Comparison of ENCODE assay signal across 23 cellular contexts in the genomic region with DNA sequence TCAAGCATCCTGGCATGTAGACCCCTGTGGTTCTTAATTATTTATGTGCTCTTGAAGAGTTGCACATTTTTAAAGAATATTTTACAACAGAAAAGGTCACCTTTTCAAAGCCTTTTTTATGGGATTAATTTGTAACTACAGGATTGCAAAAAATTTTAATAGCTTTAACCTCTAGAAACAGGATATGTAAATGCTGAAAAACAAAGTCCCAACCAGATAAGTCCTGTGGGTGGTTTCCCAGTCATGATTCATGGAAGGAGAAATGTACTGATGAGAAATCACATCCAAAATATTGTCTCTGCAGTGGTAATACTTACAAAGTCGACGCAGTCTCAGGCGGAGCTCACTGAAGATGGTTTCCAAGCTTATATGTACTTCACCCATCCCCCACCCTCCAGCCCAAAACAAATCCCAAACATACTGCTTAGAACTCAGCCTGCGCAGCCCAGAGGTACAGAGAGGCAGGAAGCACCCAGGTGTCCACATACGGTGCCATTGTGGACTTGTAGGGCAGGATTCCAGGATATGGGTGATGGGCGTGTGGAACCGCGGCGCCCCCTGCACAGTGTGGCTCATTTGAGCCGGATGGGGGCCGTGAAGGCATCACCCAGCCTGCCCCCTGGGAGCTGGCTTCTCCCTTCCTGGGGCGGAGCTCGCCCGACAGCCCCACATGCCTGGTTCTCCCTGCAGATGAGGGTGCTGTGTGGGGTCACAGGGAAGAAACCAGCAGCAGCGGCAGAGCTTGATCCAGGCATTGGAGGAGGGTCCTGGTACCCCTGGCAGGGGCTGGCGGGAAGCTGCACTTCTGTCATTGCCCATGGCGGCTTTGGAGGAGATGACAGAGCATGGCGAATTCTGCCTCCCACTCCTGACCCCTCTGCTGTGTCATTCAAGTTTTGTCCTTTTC.
DNase-seq lines count a peak whose midpoint lies in the region; ATAC-seq and TF ChIP-seq lines count a peak whose summit lies in the region.
"Had no signal": no experiment of that assay in that cellular context is flagged by ENCODE, and none has a peak within 500 bp of the region (broad histone marks: within the 10 kb centered on the region; RNA-seq: fewer than 3 reads in every experiment).

No MANE protein-coding gene starts in this region.

- peaks cover 12% of the 10 kb centered on the region; the same call in 1 of the 2 replicates for H3K36me3 ChIP-seq in SK-N-MC (ENCODE audit: insufficient read depth, low read length)
- peaks cover 28% of the 10 kb centered on the region for H3K36me3 ChIP-seq in suprapubic skin

- TF ChIP-seq EP300 in suprapubic skin (IDR thresholded peaks at IDR 0.05): no peak

- H3K36me3 Mint-ChIP-seq in T-cell: peaks cover 35% of the 10 kb centered on the region
- H3K36me3 Mint-ChIP-seq: natural killer cell had no signal

- TF ChIP-seq CTCF in suprapubic skin (IDR thresholded peaks at IDR 0.05): no peak

- H3K9ac ChIP-seq in SK-N-MC (ENCODE audit: insufficient read length): no peak overlapping the region

- POLR2A ChIA-PET in T-cell (lab: Charles Lee): no interaction called here

- H3K27ac Mint-ChIP-seq in T-cell: no peak overlapping the region
- H3K27ac Mint-ChIP-seq: CD4-positive, alpha-beta memory T cell; IgD-negative memory B cell; stimulated activated naive B cell treated with anti-CD40 and anti-IgM and Interleukin-4, amounts not matched to agents 10 μg/mL and 1 μg/mL and 100 μg/mL, for 72 hours had no signal

- CTCF ChIA-PET in T-cell (lab: Charles Lee): no interaction called here

- no peaks in the 10 kb centered on the region for H3K4me1 ChIP-seq in suprapubic skin
- H3K4me1 ChIP-seq: gastroesophageal sphincter had no signal

- no peaks in the 10 kb centered on the region for H3K27me3 Mint-ChIP-seq in T-cell
- H3K27me3 Mint-ChIP-seq: CD4-positive, alpha-beta memory T cell; IgD-negative memory B cell; stimulated activated naive B cell treated with anti-CD40 and anti-IgM and Interleukin-4, amounts not matched to agents 10 μg/mL and 1 μg/mL and 100 μg/mL, for 72 hours had no signal

- no peaks in the 10 kb centered on the region for H3K9me3 ChIP-seq in SK-N-MC (ENCODE audit: low read depth, low read length)
- H3K9me3 ChIP-seq in suprapubic skin: no peaks in the 10 kb centered on the region
- H3K9me3 ChIP-seq: gastroesophageal sphincter had no signal

- ATAC-seq in T-cell (replicated peaks in 1 of 4): no peak
- ATAC-seq: gastroesophageal sphincter; natural killer cell; stimulated activated naive B cell treated with anti-CD40 and anti-IgM and Interleukin-4, amounts not matched to agents 10 μg/mL and 1 μg/mL and 100 μg/mL, for 72 hours had no signal

- no peaks in the 10 kb centered on the region for H3K27me3 ChIP-seq in suprapubic skin
- H3K27me3 ChIP-seq: gastroesophageal sphincter had no signal

- H3K4me3 Mint-ChIP-seq in T-cell: no peak overlapping the region
- H3K4me3 Mint-ChIP-seq: CD4-positive, alpha-beta memory T cell; IgD-negative memory B cell; natural killer cell; stimulated activated naive B cell treated with anti-CD40 and anti-IgM and Interleukin-4, amounts not matched to agents 10 μg/mL and 1 μg/mL and 100 μg/mL, for 72 hours had no signal

- H3K4me3 ChIP-seq in SK-N-MC: no peak overlapping the region
- H3K4me3 ChIP-seq in suprapubic skin: no peak overlapping the region
- H3K4me3 ChIP-seq: gastroesophageal sphincter, lung had no signal

- no peaks in the 10 kb centered on the region for H3K9me3 Mint-ChIP-seq in T-cell
- H3K9me3 Mint-ChIP-seq: CD4-positive, alpha-beta memory T cell; IgD-negative memory B cell; natural killer cell had no signal

- H3K27ac ChIP-seq in SK-N-MC (no peak overlapping the region), suprapubic skin (no peak overlapping the region)
- H3K27ac ChIP-seq: epithelial cell of prostate, gastroesophageal sphincter had no signal

- peak; percentile 41 for DNase-seq in activated effector memory CD4-positive, alpha-beta T cell treated with anti-CD3 and anti-CD28 coated beads, Interleukin-2, amount 50 U/mL, for 16 hours
- no peak for DNase-seq in activated effector memory CD4-positive, alpha-beta T cell treated with Interleukin-2 at 50 U/mL for 16 hours
- DNase-seq in SK-N-MC (ENCODE audit: low read depth, low spot score) (peak; percentile 44), islet precursor cell (peak; percentile 41), suprapubic skin (ENCODE audit: low spot score in 2 of 2) (peak; percentile 42 to 65), T-cell (no peak), NK-92 (lab: John Stamatoyannopoulos, UW; ENCODE audit: unreplicated experiment) (no peak)
- no peak for DNase-seq in activated CD4-positive, CD25-positive, alpha-beta regulatory T cell (lab: John Stamatoyannopoulos, UW)
- DNase-seq: ACHN; activated CD4-positive, CD25-positive, alpha-beta regulatory T cell treated with anti-CD3 and anti-CD28 coated beads, Interleukin-2, amount 50 U/mL, for 72 hours; activated gamma-delta T cell treated with Interleukin-2 at 50 U/mL for 16 hours; anterior cingulate cortex; CD4-positive, alpha-beta memory T cell; MM.1S; natural killer cell; NCI-H526; OCI-M1; stimulated activated naive B cell treated with anti-CD40 and anti-IgM and Interleukin-4, amounts not matched to agents 10 μg/mL and 1 μg/mL and 100 μg/mL, for 72 hours; T-helper 2 cell had no signal

- H3K4me1 Mint-ChIP-seq in T-cell: peaks cover 8 to 17% (median 10%) of the 10 kb centered on the region in 3 donors
- H3K4me1 Mint-ChIP-seq: IgD-negative memory B cell had no signal

- no peak for TF ChIP-seq POLR2A in suprapubic skin (IDR thresholded peaks at IDR 0.05)

- 88% methylated on average over 12 of the region's 18 CpGs for WGBS in suprapubic skin

Comparison
In these comparisons a context has a peak if more than half of its experiments do, and no peak if none do; other contexts are left out.
1. DNase-seq: peak in activated effector memory CD4-positive, alpha-beta T cell treated with anti-CD3 and anti-CD28 coated beads, Interleukin-2, amount 50 U/mL, for 16 hours (single experiment), SK-N-MC (single experiment), islet precursor cell (single experiment) and suprapubic skin (2 of 2); none in activated effector memory CD4-positive, alpha-beta T cell treated with Interleukin-2 at 50 U/mL for 16 hours (single experiment), T-cell (0 of 34), activated CD4-positive, CD25-positive, alpha-beta regulatory T cell (0 of 4) and NK-92 (single experiment).